ENCODE assay signal across 1 cellular context in genomic region chr3:17399586-17399985, GRCh38.
TF ChIP-seq lines count a peak whose summit lies in the region.

No MANE protein-coding gene starts in this region.

TF ChIP-seq in GM12878, 131 proteins besides CTCF, POLR2A, EP300 and RAD21 (continued from another document):
- TF ChIP-seq ZBTB40 (IDR thresholded peaks at IDR 0.05; ENCODE audit: borderline replicate concordance) = no peak; the same call in 1 of the 2 replicates
